In the genomic region with DNA sequence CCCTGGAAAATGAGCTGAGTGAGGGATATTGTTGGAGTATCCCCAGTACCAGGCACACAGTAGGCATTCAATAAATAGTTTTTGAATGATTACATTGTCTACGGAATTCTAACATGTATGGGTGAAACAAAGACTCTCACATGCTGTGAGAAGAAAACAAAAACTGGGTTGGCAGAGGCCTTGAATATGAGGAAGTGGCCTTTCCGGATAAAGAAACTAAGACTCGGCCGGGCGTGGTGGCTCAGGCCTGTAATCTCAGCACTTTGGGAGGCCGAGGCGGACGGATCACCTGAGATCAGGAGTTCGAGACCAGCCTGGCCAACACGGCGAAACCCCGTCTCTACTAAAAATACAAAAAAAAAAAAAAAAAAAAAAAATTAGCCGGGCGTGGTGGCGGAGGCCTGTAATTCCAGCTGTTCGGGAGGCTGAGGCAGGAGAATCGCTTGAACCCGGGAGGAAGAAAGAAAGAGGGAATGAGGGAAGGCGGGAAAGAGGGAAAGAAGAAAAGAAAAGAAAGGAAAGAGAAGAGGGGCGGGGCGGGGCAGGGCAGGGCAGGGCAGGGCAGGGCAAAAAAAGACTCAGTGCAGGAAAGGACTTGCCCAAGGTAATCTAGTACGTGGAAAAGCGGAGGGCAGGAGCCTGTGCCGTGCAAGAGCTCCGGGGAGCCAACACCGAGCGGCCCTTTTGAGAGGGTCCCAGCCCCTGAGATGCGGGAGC, we compare ENCODE assay signal across 8 cellular contexts. TPM values are rescaled to one million over a fixed set of nuclear protein-coding genes. Genes with fewer than 3 reads are reported as not detected.
DNase-seq lines count a peak whose midpoint lies in the region; ATAC-seq and TF ChIP-seq lines count a peak whose summit lies in the region.

No MANE protein-coding gene starts in this region.

- peak overlapping the region; percentile 92 for H3K27ac ChIP-seq in VCaP

- intact Hi-C loops in sciatic nerve (cut with DNase I), result loop anchor here (10.0 kb wide), 1 partner anchor 51 kb away; no protein-coding TSS in a partner anchor

- DNase-seq in germinal center (ENCODE audit: low spot score) (peak; percentile 39), sciatic nerve (ENCODE audit: low spot score) (peak; percentile 67), activated gamma-delta T cell (lab: John Stamatoyannopoulos, UW) (no peak), NCI-H2196 (lab: John Stamatoyannopoulos, UW; ENCODE audit: unreplicated experiment) (no peak)
- DNase-seq in activated CD4-positive, CD25-positive, alpha-beta regulatory T cell (lab: John Stamatoyannopoulos, UW), result no peak

- no peak for TF ChIP-seq CTCF in VCaP (conservative IDR thresholded peaks at IDR 0.05)

- ATAC-seq in GM19395 (IDR thresholded peaks at IDR 0.05; ENCODE audit: unreplicated experiment) (peak; percentile 24), HG03520 (IDR thresholded peaks at IDR 0.05; ENCODE audit: unreplicated experiment) (peak; percentile 23), sciatic nerve (peak; percentile 44)

RNA-seq across cellular contexts. Expression of gene TMA16, which starts 0.7 kb away (rescaled TPM):
- total RNA-seq in sciatic nerve, result 28.0 TPM

RNA-seq across cellular contexts. Expression of gene TKTL2, which starts 20.2 kb away (rescaled TPM):
- 0.18 TPM for total RNA-seq in sciatic nerve

Comparison
In these comparisons a context has a peak if more than half of its experiments do, and no peak if none do; other contexts are left out.
1. DNase-seq: peak in germinal center (single experiment) and sciatic nerve (single experiment); none in activated gamma-delta T cell (single experiment), NCI-H2196 (single experiment) and activated CD4-positive, CD25-positive, alpha-beta regulatory T cell (0 of 4).
2. Peak in every context shown above with its lines, with median percentiles within 50 percentile points of each other: ATAC-seq.